In the genomic region with DNA sequence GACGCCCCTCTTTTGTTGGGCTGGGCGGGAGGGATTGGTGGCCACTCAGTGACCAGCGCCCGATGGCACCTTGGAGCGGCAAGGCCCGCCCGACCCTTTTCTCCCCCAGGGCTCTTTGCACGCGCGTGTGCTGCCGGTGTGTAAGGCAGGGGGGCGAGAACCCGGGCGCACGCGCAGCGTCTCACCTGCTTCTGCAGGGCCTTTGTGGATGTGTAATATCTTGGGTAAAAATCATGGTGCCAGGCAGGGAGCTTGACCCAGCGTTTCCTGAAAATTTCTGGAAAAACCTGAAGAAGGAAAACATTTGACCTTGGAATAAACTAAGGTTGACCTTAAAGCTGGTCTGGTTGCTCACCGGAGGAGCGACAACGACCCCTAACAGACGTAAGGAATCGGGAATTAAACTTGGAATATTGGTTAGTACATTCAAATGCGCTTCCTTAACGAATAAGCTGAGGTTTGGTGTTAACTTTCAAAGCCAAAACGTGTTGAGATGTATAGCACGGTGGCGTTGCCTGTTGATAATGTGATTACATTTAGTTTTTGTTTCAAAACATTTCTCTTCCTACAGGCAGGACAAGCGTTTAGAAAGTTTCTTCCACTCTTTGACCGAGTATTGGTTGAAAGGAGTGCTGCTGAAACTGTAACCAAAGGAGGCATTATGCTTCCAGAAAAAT, we compare ENCODE assay signal across 8 cellular contexts. TPM values are rescaled to one million over a fixed set of nuclear protein-coding genes. Genes with fewer than 3 reads are reported as not detected.
DNase-seq lines count a peak whose midpoint lies in the region; ATAC-seq and TF ChIP-seq lines count a peak whose summit lies in the region.

No MANE protein-coding gene starts in this region.

- peak overlapping the region; percentile 96 for H3K4me2 ChIP-seq in PC-3 (ENCODE audit: low read length)

- TSS peak; percentile 65 for BruUV-seq in PC-3 (replicated peaks; lab: Mats Ljungman, UMichigan)

- peak; percentile 3 for ATAC-seq in HG02610 (IDR thresholded peaks at IDR 0.05; ENCODE audit: unreplicated experiment)
- peak; percentile 7 for ATAC-seq in PC-3
- ATAC-seq in naive thymus-derived CD4-positive, alpha-beta T cell: no peak

- H3K4me1 ChIP-seq in PC-3 (ENCODE audit: insufficient read depth, low read length) (peaks cover 33% of the 10 kb centered on the region), endocrine pancreas (ENCODE audit: control insufficient read depth, insufficient read depth, low read length) (peaks cover 35% of the 10 kb centered on the region)
- H3K4me1 ChIP-seq in naive thymus-derived CD4-positive, alpha-beta T cell (ENCODE audit: control insufficient read depth in 2 of 2, insufficient read depth in 2 of 2, low read length in 2 of 2): peaks cover 17 to 34% of the 10 kb centered on the region in 2 donors

- H3K9ac ChIP-seq in PC-3 (ENCODE audit: low read length): peak overlapping the region; percentile 98
- H3K9ac ChIP-seq in endocrine pancreas (ENCODE audit: control insufficient read depth, insufficient read depth, low read length): peak overlapping the region; percentile 61

- peak overlapping the region; percentile 83 to 98 (median 95) for H3K27ac Mint-ChIP-seq in naive thymus-derived CD4-positive, alpha-beta T cell

- peaks cover 31 to 66% (median 55%) of the 10 kb centered on the region in 7 donors for H3K4me1 Mint-ChIP-seq in naive thymus-derived CD4-positive, alpha-beta T cell

- intact Hi-C loops in PC-3 (cut with micrococcal nuclease): loop anchor here (1.0 to 5.0 kb wide), 5 partner anchors 16 to 277 kb away; partner anchors contain the start of genes COQ10B and MOB4
- intact Hi-C loops in naive thymus-derived CD4-positive, alpha-beta T cell (cut with micrococcal nuclease): loop anchor here (1.0 to 10.0 kb wide), 7 partner anchors 15 to 861 kb away; partner anchors contain the start of genes COQ10B (in 2 of the 2), MARS2 (in 2 of the 2), SF3B1 (in 2 of the 2) and CCDC150 (in 1 of the 2)

- no peak for TF ChIP-seq CTCF in PC-3 (conservative IDR thresholded peaks at IDR 0.05; ENCODE audit: low read depth, low read length)

- peak overlapping the region; percentile 84 to 100 (median 94) for H3K4me3 Mint-ChIP-seq in naive thymus-derived CD4-positive, alpha-beta T cell

- H3K9me3 ChIP-seq in PC-3 (ENCODE audit: low read length) (no peaks in the 10 kb centered on the region), endocrine pancreas (ENCODE audit: control insufficient read depth, low read length) (no peaks in the 10 kb centered on the region)
- no peaks in the 10 kb centered on the region for H3K9me3 ChIP-seq in naive thymus-derived CD4-positive, alpha-beta T cell (ENCODE audit: control insufficient read depth in 2 of 3, low read length in 3 of 3)

- H4K20me1 ChIP-seq in PC-3 (ENCODE audit: low read length): peaks cover 58% of the 10 kb centered on the region

- H3K27ac ChIP-seq in PC-3 (ENCODE audit: low read length): peak overlapping the region; percentile 85
- peak overlapping the region; percentile 90 for H3K27ac ChIP-seq in naive thymus-derived CD4-positive, alpha-beta T cell (ENCODE audit: low read depth, low read length)

- POLR2A ChIA-PET in PC-3 (lab: Charles Lee; ENCODE audit: unreplicated experiment): interaction anchor here (0.5 to 1.4 kb wide), 5 partner anchors 15 to 204 kb away, joined by 3 to 6 read pairs (median 3); partner anchors contain the start of genes MARS2 and MOB4
- POLR2A ChIA-PET in naive thymus-derived CD4-positive, alpha-beta T cell (lab: Charles Lee): interaction anchor here (0.7 to 5.3 kb wide), 14 partner anchors 8 to 204 kb away, joined by 3 to 100 read pairs (median 7); partner anchors contain the start of genes COQ10B, MARS2, MOB4 and SF3B1

- H3K27me3 Mint-ChIP-seq in naive thymus-derived CD4-positive, alpha-beta T cell: no peaks in the 10 kb centered on the region

- no peaks in the 10 kb centered on the region for H3K9me3 Mint-ChIP-seq in naive thymus-derived CD4-positive, alpha-beta T cell

- H3K27me3 ChIP-seq in PC-3 (ENCODE audit: low read length) (no peaks in the 10 kb centered on the region), endocrine pancreas (ENCODE audit: control insufficient read depth, insufficient read depth, low read length) (no peaks in the 10 kb centered on the region)
- no peaks in the 10 kb centered on the region for H3K27me3 ChIP-seq in naive thymus-derived CD4-positive, alpha-beta T cell (ENCODE audit: control insufficient read depth in 2 of 2, insufficient read depth in 2 of 2, low read length in 2 of 2)

- peaks cover 4 to 48% (median 14%) of the 10 kb centered on the region in 5 donors for H3K36me3 Mint-ChIP-seq in naive thymus-derived CD4-positive, alpha-beta T cell

- CTCF ChIA-PET in PC-3 (lab: Charles Lee): interaction anchor here (0.7 to 1.3 kb wide), 2 partner anchors 99 to 760 kb away, joined by 3 read pairs; no protein-coding TSS in a partner anchor
- CTCF ChIA-PET in naive thymus-derived CD4-positive, alpha-beta T cell (lab: Charles Lee): interaction anchor here (1.0 to 1.3 kb wide), 3 partner anchors 16 to 387 kb away, joined by 3 to 5 read pairs (median 4); partner anchors contain the start of gene COQ10B

- H3F3A ChIP-seq in PC-3 (ENCODE audit: low read length, unreplicated experiment): no peaks in the 10 kb centered on the region

- peaks cover 86% of the 10 kb centered on the region for H3K79me2 ChIP-seq in PC-3 (ENCODE audit: low read length)

- H3K36me3 ChIP-seq in PC-3 (ENCODE audit: low read depth, low read length): peaks cover 63% of the 10 kb centered on the region
- peaks cover 18% of the 10 kb centered on the region for H3K36me3 ChIP-seq in endocrine pancreas (ENCODE audit: control insufficient read depth, insufficient read depth, low read length)
- peaks cover 3 to 31% (median 5%) of the 10 kb centered on the region in 3 experiments for H3K36me3 ChIP-seq in naive thymus-derived CD4-positive, alpha-beta T cell (ENCODE audit: control insufficient read depth in 2 of 3, insufficient read depth in 3 of 3, low read length in 3 of 3)

- DNase-seq in NCI-H82 (lab: John Stamatoyannopoulos, UW): peak; percentile 43
- DNase-seq in NCI-H82 treated with DMSO at 0.1 percent for 48 hours (lab: John Stamatoyannopoulos, UW; ENCODE audit: unreplicated experiment): no peak
- DNase-seq in PC-3: no peak
- DNase-seq in naive thymus-derived CD4-positive, alpha-beta T cell: peak in 5 of 9 donors; percentile 13 to 27 (median 19)
- DNase-seq in HuH-7 (ENCODE audit: low spot score): no peak
- DNase-seq in HPDE6-E6E7 (ENCODE audit: extremely low spot score): no peak

- no peaks in the 10 kb centered on the region for H3K9me2 ChIP-seq in PC-3 (replicated peaks; ENCODE audit: low read length)

- H2AFZ ChIP-seq in PC-3 (ENCODE audit: low read length): peak overlapping the region; percentile 27; the same call in 1 of the 2 replicates

- H3K4me3 ChIP-seq in PC-3 (ENCODE audit: low read length) (peak overlapping the region; percentile 89), endocrine pancreas (ENCODE audit: control insufficient read depth, insufficient read depth, low read length) (peak overlapping the region; percentile 94)
- H3K4me3 ChIP-seq in naive thymus-derived CD4-positive, alpha-beta T cell (ENCODE audit: low read length): peak overlapping the region; percentile 94

RNA-seq across cellular contexts. Expression of gene HSPE1, which starts 0.5 kb away (rescaled TPM):
- total RNA-seq in PC-3 (2014; rRNA removed): 266 and 321 TPM in 2 replicates
- total RNA-seq in naive thymus-derived CD4-positive, alpha-beta T cell: 100 to 1,000 TPM in 1 of 5 experiments, 10 to 100 TPM in 4; 46.3 to 127 (median 52.2) TPM
- 100 to 1,000 TPM; 134 to 137 TPM for polyA plus RNA-seq in naive thymus-derived CD4-positive, alpha-beta T cell

RNA-seq across cellular contexts. Expression of gene HSPD1, which starts 1.0 kb away (rescaled TPM):
- total RNA-seq in PC-3 (2014; rRNA removed): 396 and 410 TPM in 2 replicates
- total RNA-seq in naive thymus-derived CD4-positive, alpha-beta T cell: 100 to 1,000 TPM; 127 to 276 (median 137) TPM
- 100 to 1,000 TPM; 103 to 116 TPM for polyA plus RNA-seq in naive thymus-derived CD4-positive, alpha-beta T cell

RNA-seq across cellular contexts. Expression of gene MOB4, which starts 15.2 kb away (rescaled TPM):
- total RNA-seq in PC-3 (2014; rRNA removed): 16.8 and 24.9 TPM in 2 replicates
- total RNA-seq in naive thymus-derived CD4-positive, alpha-beta T cell: 10 to 100 TPM; 16.1 to 22.5 (median 17.9) TPM
- polyA plus RNA-seq in naive thymus-derived CD4-positive, alpha-beta T cell: 10 to 100 TPM; 18.6 to 39.6 TPM

RNA-seq across cellular contexts. Expression of gene COQ10B, which starts 47.3 kb away (rescaled TPM):
- 23.5 and 25.7 TPM in 2 replicates for total RNA-seq in PC-3 (2014; rRNA removed)
- total RNA-seq in naive thymus-derived CD4-positive, alpha-beta T cell: 10 to 100 TPM; 22.9 to 57.2 (median 30.5) TPM
- polyA plus RNA-seq in naive thymus-derived CD4-positive, alpha-beta T cell: 10 to 100 TPM; 31.9 to 54.9 TPM

Comparison
In these comparisons a context has a peak if more than half of its experiments do, and no peak if none do; other contexts are left out.
1. DNase-seq: peak in NCI-H82 (single experiment) and naive thymus-derived CD4-positive, alpha-beta T cell (5 of 9); none in NCI-H82 treated with DMSO at 0.1 percent for 48 hours (single experiment), PC-3 (single experiment), HuH-7 (single experiment) and HPDE6-E6E7 (single experiment).
2. Peak in every context shown above with its lines, with median percentiles within 50 percentile points of each other: H3K4me3 ChIP-seq.